Comparison of ENCODE assay signal across 17 cellular contexts in genomic region chr21:43277481-43278351, GRCh38.
A peak's percentile ranks its signal among the peaks of the same experiment; 100 is the strongest.
DNase-seq lines count a peak whose midpoint lies in the region; ATAC-seq and TF ChIP-seq lines count a peak whose summit lies in the region.
"Had no signal": no experiment of that assay in that cellular context is flagged by ENCODE, and none has a peak within 500 bp of the region (broad histone marks: within the 10 kb centered on the region; RNA-seq: fewer than 3 reads in every experiment).

No MANE protein-coding gene starts in this region.

- intact Hi-C loops in HCT116 (cut with micrococcal nuclease) = no loop called here

- peaks cover 5% of the 10 kb centered on the region for H3K27me3 Mint-ChIP-seq in activated CD4-positive, alpha-beta memory T cell treated with anti-CD3 and anti-CD28 coated beads, Interleukin-2, amount 10 ng/mL, durations not matched to agents 7 days and 5 days

- no peak overlapping the region for H2AFZ ChIP-seq in HCT116 (ENCODE audit: low read depth, low read length, poor library complexity, severe bottlenecking)

- H3K4me2 ChIP-seq in HCT116 (ENCODE audit: low read length) = no peak overlapping the region

- H3K27ac Mint-ChIP-seq in activated CD4-positive, alpha-beta memory T cell treated with anti-CD3 and anti-CD28 coated beads, Interleukin-2, amount 10 ng/mL, durations not matched to agents 7 days and 5 days = no peak overlapping the region
- H3K27ac Mint-ChIP-seq: activated naive CD8-positive, alpha-beta T cell; B cell; progenitor cell of endocrine pancreas had no signal

- H3K4me3 ChIP-seq in HCT116 (replicated peaks in 1 of 2; ENCODE audit: low read depth in 1 of 2, low read length in 2 of 2) = no peak overlapping the region

- H3K4me1 ChIP-seq in HCT116 (ENCODE audit: control insufficient read depth in 1 of 2, insufficient read depth in 2 of 2, low read length in 2 of 2) = no peaks in the 10 kb centered on the region

- RAD21 ChIA-PET in HCT116 (lab: Charles Lee; ENCODE audit: low non-redundant PET in 1 of 2, low total read pairs in 2 of 2, uncharacterized antibody in 2 of 2, unreplicated experiment in 2 of 2) = no interaction called here

- CTCF ChIA-PET in HCT116 (lab: Charles Lee) = no interaction called here
- CTCF ChIA-PET in activated CD4-positive, alpha-beta memory T cell treated with anti-CD3 and anti-CD28 coated beads, Interleukin-2, amount 10 ng/mL, durations not matched to agents 7 days and 5 days (lab: Charles Lee) = no interaction called here

- no peaks in the 10 kb centered on the region for H4K20me1 ChIP-seq in HCT116 (ENCODE audit: insufficient read depth)

- BruUV-seq in HCT116 (replicated peaks; lab: Mats Ljungman, UMichigan) = no TSS peak

- H3K27me3 ChIP-seq in HCT116 (ENCODE audit: insufficient read depth, low read length) = peaks cover 5% of the 10 kb centered on the region; the same call in 1 of the 2 replicates

- no peak overlapping the region for H3K27ac ChIP-seq in HCT116 (ENCODE audit: low read depth, low read length)

- ATAC-seq in HCT116 = 0 out of 2 replicates have a peak, but pooled peaks have one; percentile 12
- peak; percentile 5 for ATAC-seq in esophagus mucosa

- TF ChIP-seq RAD21 in HCT116 (IDR thresholded peaks at IDR 0.05; ENCODE audit: low read depth) = no peak

- no peaks in the 10 kb centered on the region for H3K36me3 ChIP-seq in HCT116 (ENCODE audit: control insufficient read depth in 1 of 2, insufficient read depth in 2 of 2, low read length in 2 of 2)

- DNase-seq in HCT116 (ENCODE audit: low read depth, low spot score) = no peak
- DNase-seq in left kidney (ENCODE audit: low read depth, low spot score) = peak; percentile 53
- peak; percentile 66 for DNase-seq in retina
- DNase-seq in NCI-H82 (lab: John Stamatoyannopoulos, UW) = no peak
- no peak for DNase-seq in NCI-H1092 (lab: John Stamatoyannopoulos, UW)
- no peak for DNase-seq in activated CD4-positive, alpha-beta memory T cell treated with anti-CD3 and anti-CD28 coated beads, Interleukin-2, amount 10 ng/mL, durations not matched to agents 7 days and 5 days
- no peak for DNase-seq in activated CD8-positive, alpha-beta memory T cell treated with anti-CD3 and anti-CD28 coated beads for 24 hours
- DNase-seq: activated CD8-positive, alpha-beta memory T cell treated with anti-CD3 and anti-CD28 coated beads, Interleukin-2, amount 50 U/mL, for 4 hours; central memory CD4-positive, alpha-beta T cell; DND-41; KBM-7; NCI-H1417 treated with DMSO at 0.1 percent for 48 hours; NCI-H510A had no signal

- TF ChIP-seq POLR2A in HCT116 (IDR thresholded peaks at IDR 0.05; ENCODE audit: borderline replicate concordance, extremely low read depth, insufficient read depth, insufficient read length) = no peak

- no peak overlapping the region for H3K9ac ChIP-seq in HCT116 (ENCODE audit: low read length)

- H3K9me3 Mint-ChIP-seq in activated CD4-positive, alpha-beta memory T cell treated with anti-CD3 and anti-CD28 coated beads, Interleukin-2, amount 10 ng/mL, durations not matched to agents 7 days and 5 days = no peaks in the 10 kb centered on the region

- H3K9me2 ChIP-seq in HCT116 (ENCODE audit: insufficient read depth) = no peaks in the 10 kb centered on the region

- no peak overlapping the region for H3K4me3 Mint-ChIP-seq in activated CD4-positive, alpha-beta memory T cell treated with anti-CD3 and anti-CD28 coated beads, Interleukin-2, amount 10 ng/mL, durations not matched to agents 7 days and 5 days
- H3K4me3 Mint-ChIP-seq: activated naive CD8-positive, alpha-beta T cell; B cell had no signal

- POLR2A ChIA-PET in HCT116 (lab: Charles Lee) = no interaction called here
- POLR2A ChIA-PET in activated CD4-positive, alpha-beta memory T cell treated with anti-CD3 and anti-CD28 coated beads, Interleukin-2, amount 10 ng/mL, durations not matched to agents 7 days and 5 days (lab: Charles Lee) = no interaction called here

- H3K36me3 Mint-ChIP-seq in activated CD4-positive, alpha-beta memory T cell treated with anti-CD3 and anti-CD28 coated beads, Interleukin-2, amount 10 ng/mL, durations not matched to agents 7 days and 5 days (ENCODE audit: low read depth) = no peaks in the 10 kb centered on the region
- H3K36me3 Mint-ChIP-seq: activated naive CD8-positive, alpha-beta T cell had no signal

- no peaks in the 10 kb centered on the region for H3K4me1 Mint-ChIP-seq in activated CD4-positive, alpha-beta memory T cell treated with anti-CD3 and anti-CD28 coated beads, Interleukin-2, amount 10 ng/mL, durations not matched to agents 7 days and 5 days

- no peaks in the 10 kb centered on the region for H3K9me3 ChIP-seq in HCT116 (ENCODE audit: control insufficient read depth in 1 of 2, insufficient read depth in 1 of 2, low read depth in 1 of 2, low read length in 2 of 2)

- TF ChIP-seq CTCF in HCT116 (IDR thresholded peaks at IDR 0.05 in 2 of 3, conservative IDR thresholded peaks at IDR 0.05 in 1 of 3; ENCODE audit: borderline replicate concordance in 1 of 3, insufficient read depth in 1 of 3, low read depth in 2 of 3, low read length in 2 of 3) = no peak

- H3K79me2 ChIP-seq in HCT116 (ENCODE audit: insufficient read depth, low read length) = no peaks in the 10 kb centered on the region

TF ChIP-seq in HCT116, 20 proteins besides CTCF, POLR2A, EP300 and RAD21:
- no peak for TF ChIP-seq CEBPB (IDR thresholded peaks at IDR 0.05; ENCODE audit: low read depth)
- no peak for TF ChIP-seq SP1 (IDR thresholded peaks at IDR 0.05; ENCODE audit: low read depth)
- TF ChIP-seq FOSL1 (IDR thresholded peaks at IDR 0.05; ENCODE audit: low read depth) = no peak
- TF ChIP-seq MAX (IDR thresholded peaks at IDR 0.05) = no peak
- TF ChIP-seq TCF7L2 (IDR thresholded peaks at IDR 0.05; ENCODE audit: borderline replicate concordance, extremely low read depth, insufficient read depth, insufficient read length) = no peak
- TF ChIP-seq POLR2AphosphoS5 (IDR thresholded peaks at IDR 0.05; ENCODE audit: low read depth, low read length) = no peak
- TF ChIP-seq ZBTB33 (IDR thresholded peaks at IDR 0.05; ENCODE audit: extremely low read depth, insufficient replicate concordance, low read length) = no peak
- TF ChIP-seq EZH2 (IDR thresholded peaks at IDR 0.05) = no peak
- TF ChIP-seq EZH2phosphoT487 (IDR thresholded peaks at IDR 0.05; ENCODE audit: borderline replicate concordance) = no peak

Comparison
In these comparisons a context has a peak if more than half of its experiments do, and no peak if none do; other contexts are left out.
1. DNase-seq: peak in left kidney (single experiment) and retina (single experiment); none in HCT116 (single experiment), NCI-H82 (single experiment), NCI-H1092 (single experiment), activated CD4-positive, alpha-beta memory T cell treated with anti-CD3 and anti-CD28 coated beads, Interleukin-2, amount 10 ng/mL, durations not matched to agents 7 days and 5 days (single experiment) and activated CD8-positive, alpha-beta memory T cell treated with anti-CD3 and anti-CD28 coated beads for 24 hours (single experiment).